12 cellular contexts compared by ENCODE assay signal in the genomic region with DNA sequence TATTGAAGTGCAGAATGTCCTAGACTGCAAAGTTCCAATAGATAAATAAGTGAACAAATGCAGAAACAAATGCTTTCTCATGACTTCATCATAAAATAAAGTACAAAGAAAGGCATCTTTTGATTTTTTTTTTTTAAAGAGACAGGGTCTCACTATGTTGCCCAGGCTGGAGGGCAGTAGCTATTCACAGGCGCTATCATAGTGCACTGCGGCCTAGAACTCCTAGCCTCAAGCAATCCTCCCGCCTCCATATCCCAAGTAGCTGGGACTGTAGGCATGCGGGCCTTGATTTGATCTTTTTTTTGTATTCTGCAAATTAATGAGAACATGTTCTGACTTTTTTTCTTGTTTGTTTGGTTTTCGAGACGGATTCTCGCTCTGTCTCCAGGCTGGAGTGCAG. TPM values are rescaled to one million over a fixed set of nuclear protein-coding genes. Genes with fewer than 3 reads are reported as not detected.
A peak's percentile ranks its signal among the peaks of the same experiment; 100 is the strongest.
DNase-seq lines count a peak whose midpoint lies in the region; ATAC-seq and TF ChIP-seq lines count a peak whose summit lies in the region.
"Had no signal": no experiment of that assay in that cellular context is flagged by ENCODE, and none has a peak within 500 bp of the region (broad histone marks: within the 10 kb centered on the region; RNA-seq: fewer than 3 reads in every experiment).

No MANE protein-coding gene starts in this region.

- intact Hi-C loops in dorsolateral prefrontal cortex (cut with DNase I) (no loop called here), mucosa of descending colon (cut with DNase I, micrococcal nuclease) (no loop called here)

- H3K36me3 ChIP-seq in ACC112 (ENCODE audit: insufficient read depth, low read length): no peaks in the 10 kb centered on the region
- H3K36me3 ChIP-seq in mesodermal cell (ENCODE audit: control insufficient read depth, insufficient read depth, low read length): peaks cover 18% of the 10 kb centered on the region
- H3K36me3 ChIP-seq in mucosa of descending colon (ENCODE audit: low read depth): no peaks in the 10 kb centered on the region

- H3K9me3 ChIP-seq in mesodermal cell (ENCODE audit: control insufficient read depth, low read length) (no peaks in the 10 kb centered on the region), mucosa of descending colon (no peaks in the 10 kb centered on the region)

- H2AFZ ChIP-seq in ACC112 (ENCODE audit: low read length, unreplicated experiment): no peak overlapping the region

- H3K27ac ChIP-seq in ACC112 (ENCODE audit: low read depth, low read length) (no peak overlapping the region), mesodermal cell (ENCODE audit: low read depth, low read length, severe bottlenecking) (peak overlapping the region; percentile 13), dorsolateral prefrontal cortex (no peak overlapping the region)

- 94 to 100% methylated on average over 4 to 5 of the region's 7 CpGs for WGBS in mesodermal cell (ENCODE audit: insufficient coverage in 2 of 2), 2 experiments

- DNase-seq in EH (ENCODE audit: low read depth) (peak; percentile 17), putamen (ENCODE audit: low spot score) (no peak), dorsolateral prefrontal cortex (no peak), mucosa of descending colon (no peak)
- no peak for DNase-seq in activated naive CD8-positive, alpha-beta T cell treated with anti-CD3 and anti-CD28 coated beads, Interleukin-2, amount 10 ng/mL, durations not matched to agents 7 days and 5 days
- DNase-seq: activated CD4-positive, CD25-positive, alpha-beta regulatory T cell; NCI-H1436 had no signal

- peak overlapping the region; percentile 35 for H3K4me3 Mint-ChIP-seq in activated naive CD8-positive, alpha-beta T cell treated with anti-CD3 and anti-CD28 coated beads, Interleukin-2, amount 10 ng/mL, durations not matched to agents 7 days and 5 days

- peaks cover 70% of the 10 kb centered on the region for H3K79me2 ChIP-seq in ACC112 (ENCODE audit: control insufficient read depth, insufficient read depth, low read length, unreplicated experiment)

- peaks cover 40% of the 10 kb centered on the region for H3K4me1 ChIP-seq in ACC112 (ENCODE audit: control insufficient read depth, insufficient read depth, low read length, unreplicated experiment)
- peaks cover 4% of the 10 kb centered on the region for H3K4me1 ChIP-seq in mesodermal cell (ENCODE audit: control insufficient read depth, insufficient read depth, low read length, poor library complexity, severe bottlenecking)
- peaks cover 18% of the 10 kb centered on the region for H3K4me1 ChIP-seq in mucosa of descending colon (ENCODE audit: low read depth)

- peak overlapping the region; percentile 99 for H3K4me3 ChIP-seq in ACC112 (ENCODE audit: low read depth, low read length)
- peak overlapping the region; percentile 3 for H3K4me3 ChIP-seq in mesodermal cell (ENCODE audit: extremely low read depth, insufficient read depth, low read length, poor library complexity, severe bottlenecking)
- peak overlapping the region in 13 of 59 donors; percentile 2 to 100 (median 96) for H3K4me3 ChIP-seq in dorsolateral prefrontal cortex
- H3K4me3 ChIP-seq in mucosa of descending colon: no peak overlapping the region

- H3K4me1 Mint-ChIP-seq in activated naive CD8-positive, alpha-beta T cell treated with anti-CD3 and anti-CD28 coated beads, Interleukin-2, amount 10 ng/mL, durations not matched to agents 7 days and 5 days: peaks cover 46% of the 10 kb centered on the region

- ATAC-seq in activated naive CD8-positive, alpha-beta T cell treated with anti-CD3 and anti-CD28 coated beads, Interleukin-2, amount 10 ng/mL, durations not matched to agents 7 days and 5 days (ENCODE audit: low read depth): no peak
- no peak for ATAC-seq in mucosa of descending colon
- ATAC-seq in HG02642 (IDR thresholded peaks at IDR 0.05; ENCODE audit: poor library complexity, unreplicated experiment): no peak
- ATAC-seq: Panc1 had no signal

- H3K27ac Mint-ChIP-seq in activated naive CD8-positive, alpha-beta T cell treated with anti-CD3 and anti-CD28 coated beads, Interleukin-2, amount 10 ng/mL, durations not matched to agents 7 days and 5 days: no peak overlapping the region

- no peaks in the 10 kb centered on the region for H3K27me3 Mint-ChIP-seq in activated naive CD8-positive, alpha-beta T cell treated with anti-CD3 and anti-CD28 coated beads, Interleukin-2, amount 10 ng/mL, durations not matched to agents 7 days and 5 days

- POLR2A ChIA-PET in activated naive CD8-positive, alpha-beta T cell treated with anti-CD3 and anti-CD28 coated beads, Interleukin-2, amount 10 ng/mL, durations not matched to agents 7 days and 5 days (lab: Charles Lee): interaction anchor here (0.7 kb wide), 1 partner anchor 28 kb away, joined by 3 read pairs; no protein-coding TSS in a partner anchor

- H3K27me3 ChIP-seq in ACC112 (ENCODE audit: insufficient read depth, low read length) (no peaks in the 10 kb centered on the region), dorsolateral prefrontal cortex (no peaks in the 10 kb centered on the region)

- H3K36me3 Mint-ChIP-seq in activated naive CD8-positive, alpha-beta T cell treated with anti-CD3 and anti-CD28 coated beads, Interleukin-2, amount 10 ng/mL, durations not matched to agents 7 days and 5 days: peaks cover 22% of the 10 kb centered on the region

- no peak for TF ChIP-seq CTCF in dorsolateral prefrontal cortex (IDR thresholded peaks at IDR 0.05 in 54 of 56, conservative IDR thresholded peaks at IDR 0.05 in 2 of 56; ENCODE audit: low read depth in 1 of 56, partially characterized antibody in 56 of 56)
- TF ChIP-seq CTCF in mucosa of descending colon (IDR thresholded peaks at IDR 0.05): no peak

- H3K9me3 Mint-ChIP-seq in activated naive CD8-positive, alpha-beta T cell treated with anti-CD3 and anti-CD28 coated beads, Interleukin-2, amount 10 ng/mL, durations not matched to agents 7 days and 5 days: no peaks in the 10 kb centered on the region

RNA-seq across cellular contexts. Expression of a gene that starts 2.4 kb away (rescaled TPM):
- total RNA-seq in activated naive CD8-positive, alpha-beta T cell treated with anti-CD3 and anti-CD28 coated beads, Interleukin-2, amount 10 ng/mL, durations not matched to agents 7 days and 5 days: 100 to 1,000 TPM; 107 to 108 TPM
- polyA plus RNA-seq in mesodermal cell (2013, experiment 1 of 2): 239 TPM
- polyA plus RNA-seq in mesodermal cell (2013, experiment 2 of 2): 232 TPM
- total RNA-seq in dorsolateral prefrontal cortex (100 to 1,000 TPM in 36 of 120 experiments, 10 to 100 TPM in 84; 67.9 to 122 (median 95.9) TPM), mucosa of descending colon (100 to 1,000 TPM; 126 to 134 (median 130) TPM)

RNA-seq across cellular contexts. Expression of a gene that starts 8.9 kb away (rescaled TPM):
- total RNA-seq in activated naive CD8-positive, alpha-beta T cell treated with anti-CD3 and anti-CD28 coated beads, Interleukin-2, amount 10 ng/mL, durations not matched to agents 7 days and 5 days: 10 to 100 TPM; 12.1 to 14.3 TPM
- 19.8 TPM for polyA plus RNA-seq in mesodermal cell (2013, experiment 1 of 2)
- 22.0 TPM for polyA plus RNA-seq in mesodermal cell (2013, experiment 2 of 2)
- total RNA-seq in dorsolateral prefrontal cortex (10 to 100 TPM; 28.5 to 49.1 (median 37.4) TPM), mucosa of descending colon (10 to 100 TPM; 10.7 to 23.0 (median 12.8) TPM)

RNA-seq across cellular contexts. Expression of a gene that starts 32.8 kb away (rescaled TPM):
- total RNA-seq in activated naive CD8-positive, alpha-beta T cell treated with anti-CD3 and anti-CD28 coated beads, Interleukin-2, amount 10 ng/mL, durations not matched to agents 7 days and 5 days: 1 to 10 TPM; 2.7 to 3.3 TPM
- polyA plus RNA-seq in mesodermal cell (2013, experiment 1 of 2): 95.0 TPM
- polyA plus RNA-seq in mesodermal cell (2013, experiment 2 of 2): 74.6 TPM
- total RNA-seq in dorsolateral prefrontal cortex (100 to 1,000 TPM in 117 of 120 experiments, 10 to 100 TPM in 3; 68.2 to 983 (median 256) TPM), mucosa of descending colon (100 to 1,000 TPM in 2 of 3 donors, 10 to 100 TPM in 1; 79.4 to 116 (median 115) TPM)

RNA-seq across cellular contexts. Expression of a gene that starts 43.6 kb away (rescaled TPM):
- total RNA-seq in activated naive CD8-positive, alpha-beta T cell treated with anti-CD3 and anti-CD28 coated beads, Interleukin-2, amount 10 ng/mL, durations not matched to agents 7 days and 5 days: 10 to 100 TPM; 11.8 to 12.5 TPM
- 14.3 TPM for polyA plus RNA-seq in mesodermal cell (2013, experiment 1 of 2)
- polyA plus RNA-seq in mesodermal cell (2013, experiment 2 of 2): 12.0 TPM
- total RNA-seq in dorsolateral prefrontal cortex: 100 to 1,000 TPM in 2 of 120 experiments, 10 to 100 TPM in 118; 38.0 to 110 (median 78.5) TPM
- total RNA-seq in mucosa of descending colon: 10 to 100 TPM in 1 of 3 donors, 1 to 10 TPM in 2; 7.8 to 18.0 (median 8.5) TPM

RNA-seq across cellular contexts. Expression of a gene that starts 47.4 kb away (rescaled TPM):
- total RNA-seq in activated naive CD8-positive, alpha-beta T cell treated with anti-CD3 and anti-CD28 coated beads, Interleukin-2, amount 10 ng/mL, durations not matched to agents 7 days and 5 days: 1 to 10 TPM in 1 of 2 experiments, under 1 TPM in 1; 0.68 to 1.0 TPM
- not detected for polyA plus RNA-seq in mesodermal cell (2013, experiment 1 of 2)
- not detected for polyA plus RNA-seq in mesodermal cell (2013, experiment 2 of 2)
- total RNA-seq in dorsolateral prefrontal cortex (1 to 10 TPM in 117 of 120 experiments, under 1 TPM in 3; 0.60 to 7.1 (median 2.7) TPM), mucosa of descending colon (1 to 10 TPM in 2 of 3 donors, under 1 TPM in 1; 0.63 to 1.3 (median 1.2) TPM)
- polyA plus RNA-seq: thymus had no signal

Comparison
In these comparisons a context has a peak if more than half of its experiments do, and no peak if none do; other contexts are left out.
1. RNA of a gene that starts 32.8 kb away (total RNA-seq): 68.2 to 983 TPM in dorsolateral prefrontal cortex and 79.4 to 116 TPM in mucosa of descending colon; 2.7 to 3.3 TPM in activated naive CD8-positive, alpha-beta T cell treated with anti-CD3 and anti-CD28 coated beads, Interleukin-2, amount 10 ng/mL, durations not matched to agents 7 days and 5 days; every median in the first group is over 10 times any median in the second.